8 cellular contexts compared by ENCODE assay signal in genomic region chr2:100730290-100730868, GRCh38.
DNase-seq lines count a peak whose midpoint lies in the region; ATAC-seq and TF ChIP-seq lines count a peak whose summit lies in the region.

No MANE protein-coding gene starts in this region.

- no peak for ATAC-seq in GM19395 (IDR thresholded peaks at IDR 0.05; ENCODE audit: unreplicated experiment)
- no peak for ATAC-seq in T-helper 17 cell

- no peak overlapping the region for H3K9ac ChIP-seq in H9 (ENCODE audit: extremely low read depth, insufficient read length, low read length)
- H3K9ac ChIP-seq in liver (ENCODE audit: low read depth in 1 of 2, low read length in 2 of 2), result no peak overlapping the region

- H3K27me3 Mint-ChIP-seq in H9 (ENCODE audit: low read depth) (peaks cover 5% of the 10 kb centered on the region; the same call in 1 of the 2 replicates), T-helper 17 cell (peaks cover 35% of the 10 kb centered on the region)

- H3K18ac ChIP-seq in H9 (ENCODE audit: insufficient read length, low read depth, low read length), result no peak overlapping the region

- peaks cover 6% of the 10 kb centered on the region; the same call in 1 of the 2 replicates for H3K4me1 ChIP-seq in H9 (ENCODE audit: insufficient read depth, low read length)
- no peaks in the 10 kb centered on the region for H3K4me1 ChIP-seq in breast epithelium
- peaks cover 0 to 6% (median 2%) of the 10 kb centered on the region in 4 donors for H3K4me1 ChIP-seq in liver (ENCODE audit: control insufficient read depth in 4 of 4, insufficient read depth in 4 of 4, low read length in 3 of 4)
- H3K4me1 ChIP-seq in tibial artery, result no peaks in the 10 kb centered on the region

- H3K79me1 ChIP-seq in H9 (ENCODE audit: insufficient read depth, low read depth, low read length, poor library complexity, severe bottlenecking), result no peaks in the 10 kb centered on the region

- H3K4me3 ChIP-seq in breast epithelium, result no peak overlapping the region
- no peak overlapping the region for H3K4me3 ChIP-seq in liver (ENCODE audit: low read depth in 1 of 3, low read length in 3 of 3)
- no peak overlapping the region for H3K4me3 ChIP-seq in tibial artery

- no peak overlapping the region for H4K8ac ChIP-seq in H9 (replicated peaks; ENCODE audit: insufficient read length, low read depth, low read length)

- DNase-seq in ACHN (peak; percentile 74), H9 (peak; percentile 72), SKM-1 treated with dmso at 0.1 percent for 144 hours (lab: John Stamatoyannopoulos, UW; ENCODE audit: unreplicated experiment) (peak; percentile 23), breast epithelium (ENCODE audit: low spot score in 2 of 2) (peak in 1 of 2 donors; percentile 37), tibial artery (peak; percentile 44 to 76), T-helper 17 cell (no peak)

- peaks cover 22 to 33% of the 10 kb centered on the region in 2 experiments for H3K4me1 Mint-ChIP-seq in H9
- H3K4me1 Mint-ChIP-seq in T-helper 17 cell, result no peaks in the 10 kb centered on the region

- no CpG with 5 or more reads among the region's 6 CpGs for WGBS in H9 (ENCODE audit: extremely low coverage, insufficient read length, low lambda C conversion rate)
- WGBS in liver, result 58% methylated on average over 6 of the region's 6 CpGs

- H3K4me3 Mint-ChIP-seq in H9 (no peak overlapping the region), T-helper 17 cell (no peak overlapping the region)

- no peak overlapping the region for H3K23ac ChIP-seq in H9 (ENCODE audit: insufficient read length, low read depth, low read length)

- TF ChIP-seq CTCF in H9 (conservative IDR thresholded peaks at IDR 0.05), result peak; percentile 80
- TF ChIP-seq CTCF in breast epithelium (IDR thresholded peaks at IDR 0.05), result peak; percentile 15 to 57 (median 52)
- peak; percentile 70 for TF ChIP-seq CTCF in liver (IDR thresholded peaks at IDR 0.05; ENCODE audit: low read depth, low read length, missing input control)
- peak; percentile 49 to 50 for TF ChIP-seq CTCF in tibial artery (IDR thresholded peaks at IDR 0.05)

- H2AFZ ChIP-seq in H9 (ENCODE audit: low read length), result no peak overlapping the region

- no peaks in the 10 kb centered on the region for H3K9me3 ChIP-seq in H9 (ENCODE audit: control insufficient read depth, low read depth, low read length)
- H3K9me3 ChIP-seq in breast epithelium, result no peaks in the 10 kb centered on the region
- H3K9me3 ChIP-seq in liver (ENCODE audit: control insufficient read depth in 4 of 4, low read length in 3 of 4), result no peaks in the 10 kb centered on the region
- no peaks in the 10 kb centered on the region for H3K9me3 ChIP-seq in tibial artery
- H3K9me3 ChIP-seq in T-helper 17 cell (ENCODE audit: control insufficient read depth, low read length, poor library complexity, severe bottlenecking), result no peaks in the 10 kb centered on the region

- no peak overlapping the region for H2BK15ac ChIP-seq in H9 (ENCODE audit: low read depth, low read length)

- H3K27me3 ChIP-seq in H9 (ENCODE audit: insufficient read depth, low read length) (no peaks in the 10 kb centered on the region), breast epithelium (no peaks in the 10 kb centered on the region), liver (ENCODE audit: control insufficient read depth in 4 of 4, insufficient read depth in 4 of 4, low read length in 3 of 4) (no peaks in the 10 kb centered on the region), tibial artery (peaks cover 0 to 4% of the 10 kb centered on the region in 2 donors)

- H3K27ac ChIP-seq in H9 (ENCODE audit: insufficient read length, low read depth, low read length) (no peak overlapping the region), breast epithelium (no peak overlapping the region), liver (ENCODE audit: low read depth in 1 of 2, low read length in 2 of 2) (no peak overlapping the region), tibial artery (no peak overlapping the region)

- H3K27ac Mint-ChIP-seq in H9 (no peak overlapping the region), T-helper 17 cell (no peak overlapping the region)

- H4K91ac ChIP-seq in H9 (ENCODE audit: insufficient read length, low read depth, low read length), result no peak overlapping the region

- H3K36me3 ChIP-seq in breast epithelium (no peaks in the 10 kb centered on the region), liver (ENCODE audit: control insufficient read depth in 4 of 4, insufficient read depth in 3 of 4, low read depth in 1 of 4, low read length in 3 of 4) (no peaks in the 10 kb centered on the region), tibial artery (no peaks in the 10 kb centered on the region)

- no peak overlapping the region for H2BK120ac ChIP-seq in H9 (ENCODE audit: low read depth, low read length, poor library complexity, severe bottlenecking)

- no peak overlapping the region for H2AK5ac ChIP-seq in H9 (ENCODE audit: insufficient read length, low read length)

- H4K5ac ChIP-seq in H9 (ENCODE audit: insufficient read length, low read depth, low read length), result no peak overlapping the region

- intact Hi-C loops in breast epithelium (cut with DNase I; ENCODE audit: low total_unique reads) (no loop called here), tibial artery (cut with DNase I; ENCODE audit: low total_unique reads) (loop anchor here (5.0 kb wide), 1 partner anchor 252 kb away; no protein-coding TSS in a partner anchor)

- H4K20me1 ChIP-seq in H9 (ENCODE audit: control insufficient read depth, insufficient read depth, insufficient read length), result no peaks in the 10 kb centered on the region

- in situ Hi-C loops in ACHN (cut with HindIII; ENCODE audit: low pct_ligation_motif_present, low pct_unique_long_range_greater_than_20kb, low sequenced_read_pairs), result no loop called here

- peaks cover 0 to 10% (median 4%) of the 10 kb centered on the region in 3 experiments; a peak in 3 of 7 replicates for H3K36me3 Mint-ChIP-seq in H9 (ENCODE audit: insufficient read depth in 1 of 3, low read depth in 3 of 3)
- peaks cover 2% of the 10 kb centered on the region for H3K36me3 Mint-ChIP-seq in T-helper 17 cell (ENCODE audit: low read depth)

- H3K23me2 ChIP-seq in H9 (ENCODE audit: insufficient read length, low read depth, low read length, poor library complexity, severe bottlenecking), result no peaks in the 10 kb centered on the region

- H3T11ph ChIP-seq in H9 (ENCODE audit: low read length), result no peak overlapping the region

- TF ChIP-seq POLR2A in breast epithelium (IDR thresholded peaks at IDR 0.05), result no peak

- peak; percentile 93 to 97 for TF ChIP-seq RAD21 in liver (IDR thresholded peaks at IDR 0.05)

- H3K4ac ChIP-seq in H9 (ENCODE audit: low read depth, low read length), result no peak overlapping the region

- no peaks in the 10 kb centered on the region for H3K79me2 ChIP-seq in H9 (ENCODE audit: insufficient read depth, low read length)

- no peak overlapping the region for H3K14ac ChIP-seq in H9 (ENCODE audit: insufficient read depth, low read length)

- no peak overlapping the region for H3K56ac ChIP-seq in H9 (ENCODE audit: insufficient read length, low read depth, low read length)

- no peak overlapping the region for H3K4me2 ChIP-seq in H9 (ENCODE audit: insufficient read depth, insufficient read length, low read length)

- peaks cover 8 to 13% of the 10 kb centered on the region in 2 experiments for H3K9me3 Mint-ChIP-seq in H9

- H2BK5ac ChIP-seq in H9 (ENCODE audit: insufficient read length, low read length), result no peak overlapping the region

- H2BK20ac ChIP-seq in H9 (ENCODE audit: low read depth, low read length, poor library complexity, severe bottlenecking), result no peak overlapping the region

- no peak overlapping the region for H2BK12ac ChIP-seq in H9 (ENCODE audit: insufficient read length, low read depth, low read length)

TF ChIP-seq in liver, 16 proteins besides CTCF, POLR2A, EP300 and RAD21:
- TF ChIP-seq HNF4A (conservative IDR thresholded peaks at IDR 0.05), result peak in 1 of 2 donors; percentile 3
- TF ChIP-seq HNF4G (IDR thresholded peaks at IDR 0.05), result no peak
- TF ChIP-seq TAF1 (conservative IDR thresholded peaks at IDR 0.05), result no peak
- TF ChIP-seq, protein P1, sequence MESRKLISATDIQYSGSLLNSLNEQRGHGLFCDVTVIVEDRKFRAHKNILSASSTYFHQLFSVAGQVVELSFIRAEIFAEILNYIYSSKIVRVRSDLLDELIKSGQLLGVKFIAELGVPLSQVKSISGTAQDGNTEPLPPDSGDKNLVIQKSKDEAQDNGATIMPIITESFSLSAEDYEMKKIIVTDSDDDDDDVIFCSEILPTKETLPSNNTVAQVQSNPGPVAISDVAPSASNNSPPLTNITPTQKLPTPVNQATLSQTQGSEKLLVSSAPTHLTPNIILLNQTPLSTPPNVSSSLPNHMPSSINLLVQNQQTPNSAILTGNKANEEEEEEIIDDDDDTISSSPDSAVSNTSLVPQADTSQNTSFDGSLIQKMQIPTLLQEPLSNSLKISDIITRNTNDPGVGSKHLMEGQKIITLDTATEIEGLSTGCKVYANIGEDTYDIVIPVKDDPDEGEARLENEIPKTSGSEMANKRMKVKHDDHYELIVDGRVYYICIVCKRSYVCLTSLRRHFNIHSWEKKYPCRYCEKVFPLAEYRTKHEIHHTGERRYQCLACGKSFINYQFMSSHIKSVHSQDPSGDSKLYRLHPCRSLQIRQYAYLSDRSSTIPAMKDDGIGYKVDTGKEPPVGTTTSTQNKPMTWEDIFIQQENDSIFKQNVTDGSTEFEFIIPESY (IDR thresholded peaks at IDR 0.05), result no peak
- no peak for TF ChIP-seq ATF3 (IDR thresholded peaks at IDR 0.05)
- no peak for TF ChIP-seq JUND (IDR thresholded peaks at IDR 0.05)
- peak in 1 of 2 donors; percentile 16 for TF ChIP-seq RXRA (IDR thresholded peaks at IDR 0.05)

Comparison
In these comparisons a context has a peak if more than half of its experiments do, and no peak if none do; other contexts are left out.
1. DNase-seq: peak in ACHN (single experiment), H9 (single experiment), SKM-1 treated with dmso at 0.1 percent for 144 hours (single experiment) and tibial artery (2 of 2); none in T-helper 17 cell (0 of 3).
2. Peak in every context shown above with its lines, with median percentiles within 50 percentile points of each other: CTCF ChIP-seq.